8 cellular contexts compared by ENCODE assay signal in genomic region chr20:31704225-31705119, GRCh38. TPM values are rescaled to one million over a fixed set of nuclear protein-coding genes. Genes with fewer than 3 reads are reported as not detected.
DNase-seq lines count a peak whose midpoint lies in the region; ATAC-seq, FAIRE-seq and TF ChIP-seq lines count a peak whose summit lies in the region.

No MANE protein-coding gene starts in this region.

- H3K4me3 Mint-ChIP-seq in activated CD4-positive, alpha-beta memory T cell treated with anti-CD3 and anti-CD28 coated beads, Interleukin-2, amount 10 ng/mL, durations not matched to agents 7 days and 5 days = no peak overlapping the region

- POLR2A ChIA-PET in activated CD4-positive, alpha-beta memory T cell treated with anti-CD3 and anti-CD28 coated beads, Interleukin-2, amount 10 ng/mL, durations not matched to agents 7 days and 5 days (lab: Charles Lee) = interaction anchor here (1.2 kb wide), 1 partner anchor 11 kb away, joined by 4 read pairs; no protein-coding TSS in a partner anchor

- H3K4me1 ChIP-seq in keratinocyte (ENCODE audit: control insufficient read depth, extremely low read depth, insufficient read depth, low read length) (peaks cover 62% of the 10 kb centered on the region), subcutaneous abdominal adipose tissue (ENCODE audit: control insufficient read depth in 5 of 5, insufficient read depth in 5 of 5, low read length in 5 of 5) (peaks cover 6 to 66% (median 54%) of the 10 kb centered on the region in 5 donors)

- peaks cover 20 to 68% of the 10 kb centered on the region in 2 experiments for H3K36me3 ChIP-seq in keratinocyte (ENCODE audit: control insufficient read depth in 2 of 2, extremely low read depth in 1 of 2, insufficient read depth in 2 of 2, low read length in 2 of 2)
- peaks cover 11 to 41% (median 21%) of the 10 kb centered on the region in 5 donors for H3K36me3 ChIP-seq in subcutaneous abdominal adipose tissue (ENCODE audit: control insufficient read depth in 5 of 5, insufficient read depth in 5 of 5, low read length in 5 of 5)

- CTCF ChIA-PET in activated CD4-positive, alpha-beta memory T cell treated with anti-CD3 and anti-CD28 coated beads, Interleukin-2, amount 10 ng/mL, durations not matched to agents 7 days and 5 days (lab: Charles Lee) = interaction anchor here (3.9 kb wide), 1 partner anchor 19 kb away, joined by 17 read pairs; no protein-coding TSS in a partner anchor

- H3K4me1 Mint-ChIP-seq in activated CD4-positive, alpha-beta memory T cell treated with anti-CD3 and anti-CD28 coated beads, Interleukin-2, amount 10 ng/mL, durations not matched to agents 7 days and 5 days = peaks cover 69% of the 10 kb centered on the region

- peaks cover 87% of the 10 kb centered on the region for H3K79me2 ChIP-seq in keratinocyte (ENCODE audit: control insufficient read depth, insufficient read depth, low read length)

- no peaks in the 10 kb centered on the region for H4K20me1 ChIP-seq in keratinocyte (ENCODE audit: control insufficient read depth, extremely low read depth, insufficient read depth, low read length)

- H3K27ac ChIP-seq in keratinocyte (ENCODE audit: control insufficient read depth, insufficient read depth, low read length) = peak overlapping the region; percentile 97
- peak overlapping the region; percentile 37 for H3K27ac ChIP-seq in subcutaneous abdominal adipose tissue (ENCODE audit: low read depth, low read length)

- DNase-seq in HT1080 (ENCODE audit: low read depth) = peak; percentile 96
- peak; percentile 95 for DNase-seq in astrocyte of the hippocampus (ENCODE audit: low read depth, low spot score)
- DNase-seq in keratinocyte (ENCODE audit: low read depth, low spot score) = peak; percentile 85
- no peak for DNase-seq in NCI-H2081 (lab: John Stamatoyannopoulos, UW)
- DNase-seq in GM19238 (ENCODE audit: insufficient read length, low spot score) = no peak
- DNase-seq in activated CD4-positive, alpha-beta memory T cell treated with anti-CD3 and anti-CD28 coated beads, Interleukin-2, amount 10 ng/mL, durations not matched to agents 7 days and 5 days = no peak

- H3K27ac Mint-ChIP-seq in activated CD4-positive, alpha-beta memory T cell treated with anti-CD3 and anti-CD28 coated beads, Interleukin-2, amount 10 ng/mL, durations not matched to agents 7 days and 5 days = no peak overlapping the region

- H3K4me3 ChIP-seq in keratinocyte (ENCODE audit: control insufficient read depth in 2 of 3, extremely low read depth in 1 of 3, insufficient read depth in 2 of 3, low read depth in 1 of 3, low read length in 3 of 3) (peak overlapping the region in 2 of 3 experiments; percentile 52 to 58), subcutaneous abdominal adipose tissue (ENCODE audit: low read depth in 1 of 5, low read length in 5 of 5) (no peak overlapping the region)

- H3K27me3 ChIP-seq in keratinocyte (ENCODE audit: control insufficient read depth, extremely low read depth, insufficient read depth, low read length) (no peaks in the 10 kb centered on the region), subcutaneous abdominal adipose tissue (ENCODE audit: control insufficient read depth in 5 of 5, insufficient read depth in 4 of 5, low read length in 5 of 5) (no peaks in the 10 kb centered on the region)

- dilution Hi-C loops in keratinocyte (cut with MboI; ENCODE audit: extremely low pct_ligation_motif_present, low sequenced_read_pairs) = no loop called here

- no peak for TF ChIP-seq CTCF in keratinocyte (optimal IDR thresholded peaks at IDR 0.05 in 1 of 3, IDR thresholded peaks at IDR 0.05 in 1 of 3, conservative IDR thresholded peaks at IDR 0.05 in 1 of 3; ENCODE audit: extremely low read depth in 1 of 3, insufficient read depth in 2 of 3, low read length in 3 of 3)

- peak; percentile 71 for FAIRE-seq in keratinocyte (lab: Jason Lieb, UNC)

- ATAC-seq in GM18502 (IDR thresholded peaks at IDR 0.05; ENCODE audit: poor library complexity, unreplicated experiment) = no peak

- peak overlapping the region; percentile 82 for H3K9ac ChIP-seq in keratinocyte (ENCODE audit: control insufficient read depth, extremely low read depth, insufficient read depth, low read length)
- H3K9ac ChIP-seq in subcutaneous abdominal adipose tissue (ENCODE audit: low read length in 5 of 5) = no peak overlapping the region

- peaks cover 74% of the 10 kb centered on the region for H3K36me3 Mint-ChIP-seq in activated CD4-positive, alpha-beta memory T cell treated with anti-CD3 and anti-CD28 coated beads, Interleukin-2, amount 10 ng/mL, durations not matched to agents 7 days and 5 days (ENCODE audit: low read depth)

- H2AFZ ChIP-seq in keratinocyte (ENCODE audit: control insufficient read depth, low read length) = no peak overlapping the region

- H3K9me3 ChIP-seq in keratinocyte (ENCODE audit: control insufficient read depth, low read depth, low read length) (no peaks in the 10 kb centered on the region), subcutaneous abdominal adipose tissue (ENCODE audit: control insufficient read depth in 5 of 5, low read length in 5 of 5) (no peaks in the 10 kb centered on the region)

- peaks cover 2% of the 10 kb centered on the region for H3K9me1 ChIP-seq in keratinocyte (ENCODE audit: control insufficient read depth, extremely low read depth, insufficient read depth, low read length)

- H3K27me3 Mint-ChIP-seq in activated CD4-positive, alpha-beta memory T cell treated with anti-CD3 and anti-CD28 coated beads, Interleukin-2, amount 10 ng/mL, durations not matched to agents 7 days and 5 days = no peaks in the 10 kb centered on the region

- peak overlapping the region; percentile 84 for H3K4me2 ChIP-seq in keratinocyte (ENCODE audit: control insufficient read depth, extremely low read depth, insufficient read depth, low read depth, low read length)

- H3K9me3 Mint-ChIP-seq in activated CD4-positive, alpha-beta memory T cell treated with anti-CD3 and anti-CD28 coated beads, Interleukin-2, amount 10 ng/mL, durations not matched to agents 7 days and 5 days = no peaks in the 10 kb centered on the region

RNA-seq across cellular contexts. Expression of gene BCL2L1, which starts 18.2 kb away (rescaled TPM):
- total RNA-seq in HT1080 (2014; rRNA removed; shearing (Covaris generic)) = 120 and 146 TPM in 2 replicates
- 163 and 167 TPM in 2 replicates for polyA plus RNA-seq in HT1080 (2015; cell fraction: cytosol; rRNA removed)
- 93.6 and 93.9 TPM in 2 replicates for polyA plus RNA-seq in HT1080 (2015; cell fraction: nucleus; rRNA removed)
- 90.0 to 142 TPM (median 109 TPM) in 3 replicates for polyA plus RNA-seq in keratinocyte
- polyA plus RNA-seq in keratinocyte (2011; ENCODE audit: low read depth) = 197 TPM
- 118 and 127 TPM in 2 replicates for polyA plus RNA-seq in keratinocyte (2011; cell fraction: cytosol; rRNA removed)
- polyA plus RNA-seq in keratinocyte (2011; cell fraction: nucleus; rRNA removed) = 135 and 145 TPM in 2 replicates
- 123 and 151 TPM in 2 replicates for polyA plus RNA-seq in keratinocyte (2012; ENCODE audit: low replicate concordance)
- 66.2 to 107 TPM (median 79.9 TPM) in 3 replicates for polyA minus RNA-seq in keratinocyte
- polyA minus RNA-seq in keratinocyte (2011; cell fraction: cytosol; rRNA and poly(A)+ RNA removed) = 90.0 TPM
- polyA minus RNA-seq in keratinocyte (2011; cell fraction: nucleus; rRNA and poly(A)+ RNA removed) = 68.3 and 89.0 TPM in 2 replicates
- total RNA-seq in activated CD4-positive, alpha-beta memory T cell treated with anti-CD3 and anti-CD28 coated beads, Interleukin-2, amount 10 ng/mL, durations not matched to agents 7 days and 5 days = 10 to 100 TPM; 67.7 to 72.5 TPM

RNA-seq across cellular contexts. Expression of gene TPX2, which starts 34.6 kb away (rescaled TPM):
- 177 and 183 TPM in 2 replicates for total RNA-seq in HT1080 (2014; rRNA removed; shearing (Covaris generic))
- 121 and 137 TPM in 2 replicates for polyA plus RNA-seq in HT1080 (2015; cell fraction: cytosol; rRNA removed)
- 272 and 278 TPM in 2 replicates for polyA plus RNA-seq in HT1080 (2015; cell fraction: nucleus; rRNA removed)
- polyA plus RNA-seq in keratinocyte = 7.1 to 32.5 TPM (median 31.5 TPM) in 3 replicates
- polyA plus RNA-seq in keratinocyte (2011; ENCODE audit: low read depth) = 1.6 TPM
- 10.2 and 15.7 TPM in 2 replicates for polyA plus RNA-seq in keratinocyte (2011; cell fraction: cytosol; rRNA removed)
- polyA plus RNA-seq in keratinocyte (2011; cell fraction: nucleus; rRNA removed) = 12.1 and 13.8 TPM in 2 replicates
- polyA plus RNA-seq in keratinocyte (2012; ENCODE audit: low replicate concordance) = 1.7 and 36.0 TPM in 2 replicates
- 6.0 to 27.2 TPM (median 17.3 TPM) in 3 replicates for polyA minus RNA-seq in keratinocyte
- 8.2 TPM for polyA minus RNA-seq in keratinocyte (2011; cell fraction: cytosol; rRNA and poly(A)+ RNA removed)
- 5.5 and 10.5 TPM in 2 replicates for polyA minus RNA-seq in keratinocyte (2011; cell fraction: nucleus; rRNA and poly(A)+ RNA removed)
- 100 to 1,000 TPM; 137 to 138 TPM for total RNA-seq in activated CD4-positive, alpha-beta memory T cell treated with anti-CD3 and anti-CD28 coated beads, Interleukin-2, amount 10 ng/mL, durations not matched to agents 7 days and 5 days

Comparison
In these comparisons a context has a peak if more than half of its experiments do, and no peak if none do; other contexts are left out.
1. DNase-seq: peak in HT1080 (single experiment), astrocyte of the hippocampus (single experiment) and keratinocyte (single experiment); none in NCI-H2081 (0 of 2), GM19238 (single experiment) and activated CD4-positive, alpha-beta memory T cell treated with anti-CD3 and anti-CD28 coated beads, Interleukin-2, amount 10 ng/mL, durations not matched to agents 7 days and 5 days (single experiment).
2. H3K4me3 ChIP-seq: peak in keratinocyte (2 of 3); none in subcutaneous abdominal adipose tissue (0 of 5).